Comparison of ENCODE assay signal across 8 cellular contexts in the genomic region with DNA sequence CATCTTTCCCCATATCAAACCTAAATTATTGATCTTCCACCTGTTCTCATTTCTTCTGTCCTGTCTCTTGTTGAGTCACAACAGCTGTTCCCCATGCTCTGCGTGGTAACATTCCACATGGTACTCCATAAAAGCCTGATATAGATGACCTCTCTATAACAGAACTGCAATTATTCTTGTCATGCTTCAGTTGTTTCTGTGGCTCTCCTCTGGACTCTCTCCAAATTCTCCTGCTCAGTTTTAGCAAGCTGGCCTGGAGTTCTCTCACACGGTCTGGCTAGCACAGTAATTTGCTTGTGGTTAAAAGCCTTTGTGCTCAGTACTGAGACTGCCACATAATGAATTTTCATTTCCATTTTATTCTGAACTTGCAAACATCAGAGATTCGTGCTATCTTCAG. TPM values are rescaled to one million over a fixed set of nuclear protein-coding genes. Genes with fewer than 3 reads are reported as not detected.
DNase-seq lines count a peak whose midpoint lies in the region; ATAC-seq and TF ChIP-seq lines count a peak whose summit lies in the region.

No MANE protein-coding gene starts in this region.

- DNase-seq in AG04450 (ENCODE audit: low read depth, low spot score), result peak; percentile 8
- DNase-seq in NCI-H510A treated with DMSO at 0.1 percent for 48 hours (lab: John Stamatoyannopoulos, UW), result peak; percentile 48
- peak in 25 of 42 donors; percentile 13 to 78 (median 41) for DNase-seq in head of caudate nucleus
- DNase-seq in NAMALWA (ENCODE audit: low spot score), result no peak
- no peak for DNase-seq in H9
- no peak for DNase-seq in activated CD4-positive, alpha-beta T cell treated with anti-CD3 and anti-CD28 coated beads for 48 hours
- no peak for DNase-seq in T1000 (lab: John Stamatoyannopoulos, UW)

- H2BK5ac ChIP-seq in H9 (ENCODE audit: insufficient read length, low read length), result no peak overlapping the region

- no peak overlapping the region for H3K9ac ChIP-seq in H9 (ENCODE audit: extremely low read depth, insufficient read length, low read length)

- CTCF ChIA-PET in AG04450 (lab: Charles Lee), result no interaction called here

- no peak overlapping the region for H2BK120ac ChIP-seq in H9 (ENCODE audit: low read depth, low read length, poor library complexity, severe bottlenecking)

- ATAC-seq in GM21786 (IDR thresholded peaks at IDR 0.05; ENCODE audit: unreplicated experiment), result peak; percentile 39

- no peak for TF ChIP-seq CTCF in AG04450 (IDR thresholded peaks at IDR 0.05; ENCODE audit: low read depth, low read length)
- TF ChIP-seq CTCF in H9 (conservative IDR thresholded peaks at IDR 0.05), result no peak

- H2BK15ac ChIP-seq in H9 (ENCODE audit: low read depth, low read length), result no peak overlapping the region

- H3K27ac ChIP-seq in AG04450 (ENCODE audit: low read depth, low read length) (no peak overlapping the region), H9 (ENCODE audit: insufficient read length, low read depth, low read length) (no peak overlapping the region)

- no peak overlapping the region for H3K4ac ChIP-seq in H9 (ENCODE audit: low read depth, low read length)

- intact Hi-C loops in head of caudate nucleus (cut with DNase I), result no loop called here

- POLR2A ChIA-PET in AG04450 (lab: Yijun Ruan, JAX), result no interaction called here

- no peak overlapping the region for H3K14ac ChIP-seq in H9 (ENCODE audit: insufficient read depth, low read length)

- H3K18ac ChIP-seq in H9 (ENCODE audit: insufficient read length, low read depth, low read length), result no peak overlapping the region

- no peaks in the 10 kb centered on the region for H3K27me3 ChIP-seq in AG04450 (ENCODE audit: control insufficient read depth, insufficient read depth, low read length)
- H3K27me3 ChIP-seq in H9 (ENCODE audit: insufficient read depth, low read length), result no peaks in the 10 kb centered on the region

- no peak overlapping the region for H3T11ph ChIP-seq in H9 (ENCODE audit: low read length)

- no peak overlapping the region for H2AFZ ChIP-seq in H9 (ENCODE audit: low read length)

- no peaks in the 10 kb centered on the region for H4K20me1 ChIP-seq in H9 (ENCODE audit: control insufficient read depth, insufficient read depth, insufficient read length)

- H3K4me3 Mint-ChIP-seq in H9, result no peak overlapping the region

- no peaks in the 10 kb centered on the region for H3K79me1 ChIP-seq in H9 (ENCODE audit: insufficient read depth, low read depth, low read length, poor library complexity, severe bottlenecking)

- H4K91ac ChIP-seq in H9 (ENCODE audit: insufficient read length, low read depth, low read length), result no peak overlapping the region

- H4K8ac ChIP-seq in H9 (replicated peaks; ENCODE audit: insufficient read length, low read depth, low read length), result no peak overlapping the region

- H2BK12ac ChIP-seq in H9 (ENCODE audit: insufficient read length, low read depth, low read length), result no peak overlapping the region

- no peak overlapping the region for H3K27ac Mint-ChIP-seq in H9

- H3K23ac ChIP-seq in H9 (ENCODE audit: insufficient read length, low read depth, low read length), result no peak overlapping the region

- H3K4me1 Mint-ChIP-seq in H9, result no peaks in the 10 kb centered on the region

- no CpG with 5 or more reads among the region's 3 CpGs for WGBS in H9 (ENCODE audit: extremely low coverage, insufficient read length, low lambda C conversion rate)

- no peak overlapping the region for H3K4me2 ChIP-seq in H9 (ENCODE audit: insufficient read depth, insufficient read length, low read length)

- no peaks in the 10 kb centered on the region for H3K79me2 ChIP-seq in H9 (ENCODE audit: insufficient read depth, low read length)

- H3K23me2 ChIP-seq in H9 (ENCODE audit: insufficient read length, low read depth, low read length, poor library complexity, severe bottlenecking), result no peaks in the 10 kb centered on the region

- no peaks in the 10 kb centered on the region for H3K9me3 Mint-ChIP-seq in H9

- no peak overlapping the region for H4K5ac ChIP-seq in H9 (ENCODE audit: insufficient read length, low read depth, low read length)

- H3K27me3 Mint-ChIP-seq in H9 (ENCODE audit: low read depth), result no peaks in the 10 kb centered on the region

- no peak overlapping the region for H2BK20ac ChIP-seq in H9 (ENCODE audit: low read depth, low read length, poor library complexity, severe bottlenecking)

- no peaks in the 10 kb centered on the region; a peak in 1 of 7 replicates for H3K36me3 Mint-ChIP-seq in H9 (ENCODE audit: insufficient read depth in 1 of 3, low read depth in 3 of 3)

- H2AK5ac ChIP-seq in H9 (ENCODE audit: insufficient read length, low read length), result no peak overlapping the region

- no peaks in the 10 kb centered on the region for H3K4me1 ChIP-seq in H9 (ENCODE audit: insufficient read depth, low read length)

- no peaks in the 10 kb centered on the region for H3K9me3 ChIP-seq in AG04450 (ENCODE audit: control insufficient read depth, insufficient read depth, low read length)
- H3K9me3 ChIP-seq in H9 (ENCODE audit: control insufficient read depth, low read depth, low read length), result no peaks in the 10 kb centered on the region

- H3K4me3 ChIP-seq in AG04450 (ENCODE audit: low read depth, low read length), result no peak overlapping the region

- H3K56ac ChIP-seq in H9 (ENCODE audit: insufficient read length, low read depth, low read length), result no peak overlapping the region

RNA-seq across cellular contexts. Expression of gene LRRC39, which starts 10.6 kb away (rescaled TPM):
- polyA plus RNA-seq in AG04450 (2011; rRNA removed), result 0.32 and 0.45 TPM in 2 replicates
- 0.14 TPM in 1 of 2 replicates, not detected in the other for polyA minus RNA-seq in AG04450 (2011; rRNA and poly(A)+ RNA removed)
- 0.20 and 0.37 TPM in 2 replicates for total RNA-seq in H9 (2021)

RNA-seq across cellular contexts. Expression of gene TRMT13, which starts 55.7 kb away (rescaled TPM):
- 11.4 and 17.9 TPM in 2 replicates for polyA plus RNA-seq in AG04450 (2011; rRNA removed)
- 4.8 and 5.8 TPM in 2 replicates for polyA minus RNA-seq in AG04450 (2011; rRNA and poly(A)+ RNA removed)
- 19.4 and 21.6 TPM in 2 replicates for total RNA-seq in H9 (2021)

RNA-seq across cellular contexts. Expression of gene SASS6, which starts 55.9 kb away (rescaled TPM):
- polyA plus RNA-seq in AG04450 (2011; rRNA removed), result 0.58 and 1.0 TPM in 2 replicates
- polyA minus RNA-seq in AG04450 (2011; rRNA and poly(A)+ RNA removed), result 0.23 and 0.56 TPM in 2 replicates
- total RNA-seq in H9 (2021), result 14.2 and 15.2 TPM in 2 replicates

Comparison
In these comparisons a context has a peak if more than half of its experiments do, and no peak if none do; other contexts are left out.
1. DNase-seq: peak in AG04450 (single experiment), NCI-H510A treated with DMSO at 0.1 percent for 48 hours (single experiment) and head of caudate nucleus (25 of 42); none in NAMALWA (single experiment), H9 (single experiment), activated CD4-positive, alpha-beta T cell treated with anti-CD3 and anti-CD28 coated beads for 48 hours (single experiment) and T1000 (single experiment).